1 cellular context compared by ENCODE assay signal in the genomic region with DNA sequence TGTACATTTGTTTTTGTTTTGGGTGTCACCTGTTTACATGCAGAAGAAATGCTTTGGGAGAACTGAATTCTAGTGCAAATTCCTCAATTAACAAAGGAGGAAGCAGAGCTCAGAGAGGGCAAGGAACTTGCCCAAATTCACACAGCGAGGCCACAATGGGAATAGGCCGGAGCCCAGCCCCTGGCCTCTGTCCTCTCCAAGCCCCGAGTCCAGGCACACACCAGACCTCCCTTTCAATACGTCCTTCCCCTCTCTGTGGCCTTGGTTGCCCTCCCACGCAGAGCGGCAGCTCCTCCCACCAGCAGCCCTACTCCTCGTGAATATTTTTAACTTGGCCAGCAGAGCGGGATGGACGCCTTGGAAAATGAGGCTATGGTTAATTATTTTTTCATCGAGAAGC.
TF ChIP-seq lines count a peak whose summit lies in the region.

No MANE protein-coding gene starts in this region.

TF ChIP-seq in GM23338, 12 proteins besides CTCF, POLR2A, EP300 and RAD21:
- TF ChIP-seq REST (IDR thresholded peaks at IDR 0.05; ENCODE audit: unreplicated experiment) = no peak
- TF ChIP-seq POLR2AphosphoS5 (IDR thresholded peaks at IDR 0.05; ENCODE audit: low read depth) = no peak
- TF ChIP-seq JUNB (IDR thresholded peaks at IDR 0.05; ENCODE audit: unreplicated experiment) = no peak
- TF ChIP-seq STAT1 (IDR thresholded peaks at IDR 0.05; ENCODE audit: unreplicated experiment) = no peak
- TF ChIP-seq NANOG (IDR thresholded peaks at IDR 0.05; ENCODE audit: borderline replicate concordance) = no peak
- TF ChIP-seq ZNF114 (CRISPR knock-in tag; IDR thresholded peaks at IDR 0.05) = no peak
